ENCODE assay signal across 8 cellular contexts in the genomic region with DNA sequence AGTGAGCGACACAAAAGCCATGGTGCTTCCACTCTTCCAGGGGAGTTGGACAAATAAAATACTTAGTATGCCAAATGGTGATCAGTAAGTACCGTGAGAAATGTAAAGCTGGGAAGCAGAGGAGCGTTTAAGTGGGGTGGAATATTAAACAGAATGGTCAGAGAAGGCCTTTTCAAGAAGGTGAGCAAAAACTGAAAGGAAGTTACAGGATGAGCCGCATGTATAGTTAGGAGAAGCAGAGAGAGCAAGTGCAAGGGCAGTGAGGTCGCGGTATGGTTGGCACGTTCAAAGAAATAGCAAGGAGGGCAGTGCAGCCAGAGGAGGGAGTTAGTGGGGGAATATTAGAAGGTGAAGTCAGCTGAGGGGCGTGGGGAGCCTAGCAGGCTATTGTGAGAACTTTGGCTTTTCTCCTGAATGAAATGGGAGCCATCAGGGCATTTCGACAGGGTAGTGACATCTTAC. TPM values are rescaled to one million over a fixed set of nuclear protein-coding genes. Genes with fewer than 3 reads are reported as not detected.
DNase-seq lines count a peak whose midpoint lies in the region; ATAC-seq and TF ChIP-seq lines count a peak whose summit lies in the region.

No MANE protein-coding gene starts in this region.

- peaks cover 12% of the 10 kb centered on the region for H3K79me1 ChIP-seq in trophoblast cell (ENCODE audit: low read length)

- peak overlapping the region; percentile 75 for H3K14ac ChIP-seq in trophoblast cell (ENCODE audit: low read length)

- no peak overlapping the region for H3K4ac ChIP-seq in trophoblast cell (ENCODE audit: low read depth, low read length)

- H2BK5ac ChIP-seq in trophoblast cell (ENCODE audit: low read depth, low read length, poor library complexity), result no peak overlapping the region

- DNase-seq in NCI-H2227 treated with DMSO at 0.1 percent for 48 hours (lab: John Stamatoyannopoulos, UW) (peak; percentile 61), NCI-H2227 (lab: John Stamatoyannopoulos, UW; ENCODE audit: unreplicated experiment) (no peak), RWPE1 (ENCODE audit: low spot score) (peak; percentile 32), trophoblast cell (no peak), EL (no peak)
- DNase-seq in stimulated activated CD4-positive, alpha-beta T cell treated with anti-CD3 and anti-CD28 coated beads, Interleukin-12 subunit alpha, Interleukin-12 subunit beta, amount 100 ng/mL, for 4 hours, result no peak

- 29 to 33% methylated on average over 9 of the region's 9 CpGs for WGBS in esophagus, 2 donors
- WGBS in trophoblast cell (ENCODE audit: extremely low coverage, insufficient coverage, insufficient read length), result no CpG with 5 or more reads among the region's 9 CpGs

- no peak overlapping the region for H2AK5ac ChIP-seq in trophoblast cell (ENCODE audit: low read length)

- peak overlapping the region; percentile 62 for H4K91ac ChIP-seq in trophoblast cell (ENCODE audit: low read depth, low read length)

- H3K4me1 ChIP-seq in esophagus (ENCODE audit: control insufficient read depth in 2 of 2, insufficient read depth in 2 of 2, low read length in 1 of 2) (peaks cover 14 to 31% of the 10 kb centered on the region in 2 donors), trophoblast cell (ENCODE audit: control insufficient read depth in 1 of 2, insufficient read depth in 2 of 2, low read length in 2 of 2) (peaks cover 10 to 22% of the 10 kb centered on the region in 2 experiments)

- POLR2A ChIA-PET in RWPE1 (lab: Yijun Ruan, JAX; ENCODE audit: low non-redundant PET), result no interaction called here

- no peak for ATAC-seq in GM18502 (IDR thresholded peaks at IDR 0.05; ENCODE audit: poor library complexity, unreplicated experiment)

- no peaks in the 10 kb centered on the region for H3K9me3 ChIP-seq in esophagus (ENCODE audit: control insufficient read depth in 2 of 2, insufficient read depth in 1 of 2, low read depth in 1 of 2, low read length in 1 of 2)
- peaks cover 2% of the 10 kb centered on the region for H3K9me3 ChIP-seq in trophoblast cell (ENCODE audit: insufficient read depth, low read depth, low read length)

- H3K36me3 ChIP-seq in esophagus (ENCODE audit: control insufficient read depth in 2 of 2, insufficient read depth in 2 of 2, low read length in 1 of 2), result peaks cover 5 to 24% of the 10 kb centered on the region in 2 donors
- H3K36me3 ChIP-seq in trophoblast cell (ENCODE audit: control insufficient read depth in 1 of 2, insufficient read depth in 2 of 2, low read length in 2 of 2), result peaks cover 26 to 28% of the 10 kb centered on the region in 2 experiments

- H4K8ac ChIP-seq in trophoblast cell (ENCODE audit: low read depth, low read length), result peak overlapping the region; percentile 76

- H2BK12ac ChIP-seq in trophoblast cell (ENCODE audit: low read length), result no peak overlapping the region

- no peak for TF ChIP-seq CTCF in RWPE1 (conservative IDR thresholded peaks at IDR 0.05; ENCODE audit: low read depth)

- CTCF ChIA-PET in RWPE1 (lab: Yijun Ruan, JAX), result interaction anchor here (1.2 kb wide), 1 partner anchor 40 kb away, joined by 3 read pairs; no protein-coding TSS in a partner anchor

- peak overlapping the region; percentile 90 for H3K27ac ChIP-seq in RWPE1
- H3K27ac ChIP-seq in esophagus (ENCODE audit: low read depth in 2 of 2, low read length in 1 of 2), result peak overlapping the region; percentile 91 to 97
- no peak overlapping the region for H3K27ac ChIP-seq in trophoblast cell (ENCODE audit: low read depth, low read length)

- H2AFZ ChIP-seq in trophoblast cell (ENCODE audit: insufficient read depth, low read length, poor library complexity), result peak overlapping the region; percentile 85

- H3K27me3 ChIP-seq in esophagus (ENCODE audit: control insufficient read depth in 1 of 2, insufficient read depth in 2 of 2, low read length in 2 of 2), result no peaks in the 10 kb centered on the region
- H3K27me3 ChIP-seq in trophoblast cell (ENCODE audit: insufficient read depth, low read length), result no peaks in the 10 kb centered on the region

- H3K4me3 ChIP-seq in esophagus (ENCODE audit: low read depth in 1 of 2, low read length in 2 of 2) (peak overlapping the region; percentile 72 to 92), trophoblast cell (ENCODE audit: low read depth, low read length) (peak overlapping the region; percentile 98)

- peak overlapping the region; percentile 81 for H3K4me2 ChIP-seq in trophoblast cell (ENCODE audit: low read length)

- H2BK120ac ChIP-seq in trophoblast cell (ENCODE audit: insufficient read depth, low read length, poor library complexity), result no peak overlapping the region

- H3K18ac ChIP-seq in trophoblast cell (ENCODE audit: low read length), result no peak overlapping the region

- H3K23ac ChIP-seq in trophoblast cell (ENCODE audit: low read length), result no peak overlapping the region

- H3K9ac ChIP-seq in trophoblast cell (ENCODE audit: low read length), result no peak overlapping the region

- no peak overlapping the region for H4K12ac ChIP-seq in trophoblast cell (ENCODE audit: low read depth, low read length)

- peaks cover 11% of the 10 kb centered on the region for H3K79me2 ChIP-seq in trophoblast cell (ENCODE audit: control insufficient read depth, insufficient read depth, low read length, poor library complexity)

RNA-seq across cellular contexts. Expression of a gene that starts 0.7 kb away (rescaled TPM):
- polyA plus RNA-seq in esophagus, result 100 to 1,000 TPM in 1 of 2 donors, 10 to 100 TPM in 1; 66.1 to 124 TPM
- 71.6 and 76.4 TPM in 2 replicates for polyA plus RNA-seq in trophoblast cell (2013)

RNA-seq across cellular contexts. Expression of a gene that starts 4.2 kb away (rescaled TPM):
- polyA plus RNA-seq in esophagus, result 10 to 100 TPM; 14.2 to 17.9 TPM
- 11.7 and 12.3 TPM in 2 replicates for polyA plus RNA-seq in trophoblast cell (2013)

RNA-seq across cellular contexts. Expression of a gene that starts 5.0 kb away (rescaled TPM):
- 10 to 100 TPM; 22.7 to 30.6 TPM for polyA plus RNA-seq in esophagus
- 32.4 and 35.1 TPM in 2 replicates for polyA plus RNA-seq in trophoblast cell (2013)

RNA-seq across cellular contexts. Expression of a gene that starts 17.4 kb away (rescaled TPM):
- polyA plus RNA-seq in esophagus, result 1 to 10 TPM; 4.0 to 7.5 TPM
- 2.4 TPM in 2 replicates for polyA plus RNA-seq in trophoblast cell (2013)

RNA-seq across cellular contexts. Expression of a gene that starts 27.3 kb away (rescaled TPM):
- 10 to 100 TPM; 18.1 to 22.1 TPM for polyA plus RNA-seq in esophagus
- 11.1 and 11.7 TPM in 2 replicates for polyA plus RNA-seq in trophoblast cell (2013)

Comparison
In these comparisons a context has a peak if more than half of its experiments do, and no peak if none do; other contexts are left out.
1. DNase-seq: peak in NCI-H2227 treated with DMSO at 0.1 percent for 48 hours (single experiment) and RWPE1 (single experiment); none in NCI-H2227 (single experiment), trophoblast cell (0 of 2), EL (single experiment) and stimulated activated CD4-positive, alpha-beta T cell treated with anti-CD3 and anti-CD28 coated beads, Interleukin-12 subunit alpha, Interleukin-12 subunit beta, amount 100 ng/mL, for 4 hours (single experiment).